1 cellular context compared by ENCODE assay signal in genomic region chr7:98496618-98497017, GRCh38.
TF ChIP-seq lines count a peak whose summit lies in the region.

No MANE protein-coding gene starts in this region.

TF ChIP-seq in HEK293, 187 proteins besides CTCF, POLR2A, EP300 and RAD21 (continued from another document):
- no peak for TF ChIP-seq ZNF692 (tag by site-specific recombination; IDR thresholded peaks at IDR 0.05)
